In genomic region chr9:122228906-122229837, GRCh38 we compare ENCODE assay signal across 8 cellular contexts. TPM values are rescaled to one million over a fixed set of nuclear protein-coding genes. Genes with fewer than 3 reads are reported as not detected.
A peak's percentile ranks its signal among the peaks of the same experiment; 100 is the strongest.
DNase-seq lines count a peak whose midpoint lies in the region; ATAC-seq and TF ChIP-seq lines count a peak whose summit lies in the region.

LHX6 (minus strand) TSS chr9:122228957; CDS start chr9:122228740, 217 bp downstream.

- H3K9me3 Mint-ChIP-seq in naive B cell: peaks cover 0 to 2% (median 0%) of the 10 kb centered on the region in 7 donors

- TF ChIP-seq CTCF in BE2C (IDR thresholded peaks at IDR 0.05; ENCODE audit: low read depth, low read length): no peak
- TF ChIP-seq CTCF in dorsolateral prefrontal cortex (IDR thresholded peaks at IDR 0.05 in 54 of 56, conservative IDR thresholded peaks at IDR 0.05 in 2 of 56; ENCODE audit: low read depth in 1 of 56, partially characterized antibody in 56 of 56): no peak
- TF ChIP-seq CTCF in GM13976 (IDR thresholded peaks at IDR 0.05; ENCODE audit: borderline replicate concordance, control extremely low read depth, extremely low read depth, insufficient read depth, missing control alignments): no peak

- no peaks in the 10 kb centered on the region for H3K36me3 Mint-ChIP-seq in naive B cell

- H3K4me1 Mint-ChIP-seq in naive B cell: peaks cover 0 to 16% (median 3%) of the 10 kb centered on the region in 3 donors

- peaks cover 33 to 42% (median 40%) of the 10 kb centered on the region in 3 donors for H3K27me3 Mint-ChIP-seq in naive B cell

- H3K36me3 ChIP-seq in BE2C (no peaks in the 10 kb centered on the region), MG63 (no peaks in the 10 kb centered on the region)

- H3K27me3 ChIP-seq in BE2C: peaks cover 90% of the 10 kb centered on the region
- peaks cover 54% of the 10 kb centered on the region for H3K27me3 ChIP-seq in MG63
- H3K27me3 ChIP-seq in dorsolateral prefrontal cortex: peaks cover 10 to 70% (median 57%) of the 10 kb centered on the region in 45 donors

- no peak for DNase-seq in BE2C
- peak; percentile 61 for DNase-seq in MG63
- DNase-seq in dorsolateral prefrontal cortex: no peak
- DNase-seq in naive B cell: no peak
- no peak for DNase-seq in GM13976 (ENCODE audit: low spot score)
- no peak for DNase-seq in NOMO-1 treated with dmso at 0.1 percent for 144 hours (lab: John Stamatoyannopoulos, UW; ENCODE audit: unreplicated experiment)

- intact Hi-C loops in dorsolateral prefrontal cortex (cut with DNase I): no loop called here

- H3K9me3 ChIP-seq in BE2C (peaks cover 6% of the 10 kb centered on the region), MG63 (no peaks in the 10 kb centered on the region)

- no peaks in the 10 kb centered on the region for H3K4me1 ChIP-seq in BE2C

- H3K4me3 Mint-ChIP-seq in naive B cell: peak within 1 kb of the TSS; percentile 63 to 89 (median 79)

- H3K27ac ChIP-seq in dorsolateral prefrontal cortex: peak within 1 kb of the TSS in 17 of 59 donors; percentile 4 to 63 (median 44)

- H3K4me3 ChIP-seq in BE2C (ENCODE audit: low read depth, low read length) (peak within 1 kb of the TSS; percentile 31), MG63 (peak within 1 kb of the TSS; percentile 33), dorsolateral prefrontal cortex (peak within 1 kb of the TSS; percentile 19 to 70 (median 46))

- H3K27ac Mint-ChIP-seq in naive B cell: peak within 1 kb of the TSS in 1 of 6 donors; percentile 74

- ATAC-seq in naive B cell (ENCODE audit: low read depth in 2 of 2) (no peak), GM21723 (IDR thresholded peaks at IDR 0.05; ENCODE audit: unreplicated experiment) (no peak), GM19035 (IDR thresholded peaks at IDR 0.05; ENCODE audit: unreplicated experiment) (no peak)

- in situ Hi-C loops in GM13976 (cut with MboI; ENCODE audit: low sequenced_read_pairs, unreplicated experiment): no loop called here

RNA-seq across cellular contexts. Expression of gene LHX6, which starts in this region (rescaled TPM):
- 0.17 TPM for polyA plus RNA-seq in BE2C (2012; ENCODE audit: insufficient read depth, insufficient read length, low read depth)
- total RNA-seq in MG63 (2014; rRNA removed; shearing (Covaris generic); ENCODE audit: low replicate concordance): not detected in 2 replicates
- 10 to 100 TPM in 95 of 120 experiments, 1 to 10 TPM in 25; 4.6 to 27.9 (median 13.8) TPM for total RNA-seq in dorsolateral prefrontal cortex
- not detected for polyA plus RNA-seq in naive B cell (ENCODE audit: low read depth in 6 of 6)

Comparison
In these comparisons a context has a peak if more than half of its experiments do, and no peak if none do; other contexts are left out.
1. Peak in DNase-seq and H3K4me3 ChIP-seq in MG63; RNA of the gene not detected or under 1 TPM.